Comparison of ENCODE assay signal across 18 cellular contexts in genomic region chr3:149134560-149134959, GRCh38. TPM values are rescaled to one million over a fixed set of nuclear protein-coding genes. Genes with fewer than 3 reads are reported as not detected.
A peak's percentile ranks its signal among the peaks of the same experiment; 100 is the strongest.
DNase-seq lines count a peak whose midpoint lies in the region; ATAC-seq, FAIRE-seq and TF ChIP-seq lines count a peak whose summit lies in the region.
"Had no signal": no experiment of that assay in that cellular context is flagged by ENCODE, and none has a peak within 500 bp of the region (broad histone marks: within the 10 kb centered on the region; RNA-seq: fewer than 3 reads in every experiment).

No MANE protein-coding gene starts in this region.

- 0 out of 2 replicates have a peak, but pooled peaks cover 6% of the 10 kb centered on the region for H3F3A ChIP-seq in PC-9 (ENCODE audit: insufficient read depth, low read depth)

- no peak overlapping the region for H3K4me3 ChIP-seq in A549
- H3K4me3 ChIP-seq in LNCaP clone FGC (ENCODE audit: low read depth, low read length) = no peak overlapping the region
- H3K4me3 ChIP-seq in brain microvascular endothelial cell (ENCODE audit: low read depth, low read length) = no peak overlapping the region
- H3K4me3 ChIP-seq in PC-9 = no peak overlapping the region
- H3K4me3 ChIP-seq: GM12878 had no signal

- H3K4me1 ChIP-seq in A549 (peaks cover 33% of the 10 kb centered on the region), PC-9 (replicated peaks; ENCODE audit: insufficient read depth) (peaks cover 13% of the 10 kb centered on the region)

- WGBS in A549 (ENCODE audit: missing lambda C conversion rate) = 58% methylated on average over 3 of the region's 3 CpGs

- POLR2A ChIA-PET in A549 (lab: Yijun Ruan, JAX) (no interaction called here), PC-9 (lab: Charles Lee; ENCODE audit: unreplicated experiment) (interaction anchor here (0.6 kb wide), 1 partner anchor 153 kb away, joined by 3 read pairs; no protein-coding TSS in a partner anchor)

- no peaks in the 10 kb centered on the region for H3K9me3 ChIP-seq in A549
- H3K9me3 ChIP-seq in PC-9 (ENCODE audit: insufficient read depth, low read depth) = no peaks in the 10 kb centered on the region

- DNase-seq in A549 (ENCODE audit: low read depth in 1 of 2, low spot score in 1 of 2) = no peak
- peak; percentile 40 for DNase-seq in LNCaP clone FGC (ENCODE audit: low read depth)
- peak; percentile 57 for DNase-seq in brain microvascular endothelial cell
- DNase-seq in left colon = no peak
- DNase-seq in NCI-H1436 (lab: John Stamatoyannopoulos, UW) = no peak
- no peak for DNase-seq in stimulated activated naive CD4-positive, alpha-beta T cell treated with Interleukin-2 at 50 U/mL for 16 hours (lab: John Stamatoyannopoulos, UW)
- DNase-seq in PC-9 = no peak
- DNase-seq in occipital lobe (lab: John Stamatoyannopoulos, UW) = no peak
- DNase-seq: activated CD4-positive, CD25-positive, alpha-beta regulatory T cell treated with anti-CD3 and anti-CD28 coated beads, Interleukin-2, amount 50 U/mL, for 72 hours; activated T-cell treated with anti-CD3 and anti-CD28 coated beads, Interleukin-2, amount 50 U/mL, for 48 hours; AML-193; aorta; DMS53; NCI-H2081; stimulated activated CD4-positive, alpha-beta T cell treated with anti-CD3 and anti-CD28 coated beads, Interleukin-4, amount 100 ng/mL, for 4 hours; stimulated activated naive CD8-positive, alpha-beta T cell treated with anti-CD3 and anti-CD28 coated beads, Interleukin-15, Interleukin-2, amounts not matched to agents 100 U/mL and 50 U/mL, for 24 hours had no signal

- no peak for FAIRE-seq in A549 (lab: Jason Lieb, UNC)
- FAIRE-seq: GM12878 had no signal

- intact Hi-C loops in left colon (cut with DNase I, micrococcal nuclease) = no loop called here
- intact Hi-C loops in PC-9 (cut with micrococcal nuclease; ENCODE audit: unreplicated experiment) = no loop called here

- in situ Hi-C loops in brain microvascular endothelial cell (cut with HindIII; ENCODE audit: low pct_ligation_motif_present, low sequenced_read_pairs) = no loop called here

- CTCF ChIA-PET in A549 (lab: Yijun Ruan, JAX) = interaction anchor here (0.9 to 1.1 kb wide), 5 partner anchors 11 to 200 kb away, joined by 3 to 5 read pairs (median 4); no protein-coding TSS in a partner anchor
- CTCF ChIA-PET in PC-9 (lab: Charles Lee) = interaction anchor here (0.6 kb wide), 1 partner anchor 179 kb away, joined by 21 read pairs; no protein-coding TSS in a partner anchor

- H3K27ac ChIP-seq in A549 (no peak overlapping the region), brain microvascular endothelial cell (no peak overlapping the region), PC-9 (no peak overlapping the region)

- TF ChIP-seq POLR2A in A549 (IDR thresholded peaks at IDR 0.05; ENCODE audit: low read length) = no peak

- no peaks in the 10 kb centered on the region for H4K20me1 ChIP-seq in PC-9 (ENCODE audit: insufficient read depth)

- no peak for ATAC-seq in A549
- ATAC-seq in left colon = peak; percentile 75
- ATAC-seq: GM12878; HCT116; stimulated activated naive CD8-positive, alpha-beta T cell treated with anti-CD3 and anti-CD28 coated beads, Interleukin-15, Interleukin-2, amounts not matched to agents 100 U/mL and 50 U/mL, for 24 hours had no signal

- TF ChIP-seq EP300 in A549 (IDR thresholded peaks at IDR 0.05) = no peak

- H3K4me2 ChIP-seq in A549 (peak overlapping the region; percentile 5; the same call in 2 of the 3 replicates), PC-9 (no peak overlapping the region)

- no peaks in the 10 kb centered on the region for H3K9me2 ChIP-seq in PC-9 (ENCODE audit: insufficient read depth)

- peaks cover 71% of the 10 kb centered on the region for H3K79me2 ChIP-seq in PC-9 (ENCODE audit: low read depth)

- H3K36me3 ChIP-seq in brain microvascular endothelial cell (replicated peaks) (no peaks in the 10 kb centered on the region), PC-9 (ENCODE audit: low read depth) (no peaks in the 10 kb centered on the region)

- H2AFZ ChIP-seq in PC-9 = no peak overlapping the region

- BruUV-seq in PC-9 (replicated peaks; lab: Mats Ljungman, UMichigan) = no TSS peak

- H3K27me3 ChIP-seq in brain microvascular endothelial cell (replicated peaks) = no peaks in the 10 kb centered on the region
- no peaks in the 10 kb centered on the region for H3K27me3 ChIP-seq in PC-9 (ENCODE audit: insufficient read depth, low read depth)

- TF ChIP-seq CTCF in A549 (IDR thresholded peaks at IDR 0.05) (no peak), LNCaP clone FGC (IDR thresholded peaks at IDR 0.05; ENCODE audit: control insufficient read depth, extremely low read depth, insufficient read depth) (no peak), brain microvascular endothelial cell (IDR thresholded peaks at IDR 0.05; ENCODE audit: low read depth, low read length, missing control alignments) (no peak), PC-9 (conservative IDR thresholded peaks at IDR 0.05) (no peak)

- no peak for TF ChIP-seq RAD21 in A549 (conservative IDR thresholded peaks at IDR 0.05 in 1 of 2, IDR thresholded peaks at IDR 0.05 in 1 of 2)

TF ChIP-seq in A549, 52 proteins besides CTCF, POLR2A, EP300 and RAD21:
- no peak for TF ChIP-seq REST (IDR thresholded peaks at IDR 0.05)
- TF ChIP-seq CHD2 (IDR thresholded peaks at IDR 0.05; ENCODE audit: low read length, partially characterized antibody) = no peak
- TF ChIP-seq RARB (CRISPR knock-in tag; IDR thresholded peaks at IDR 0.05) = no peak
- TF ChIP-seq TP53 (CRISPR knock-in tag; IDR thresholded peaks at IDR 0.05) = no peak
- no peak for TF ChIP-seq ZNF302 (CRISPR knock-in tag; IDR thresholded peaks at IDR 0.05)
- TF ChIP-seq POLR2AphosphoS2 (conservative IDR thresholded peaks at IDR 0.05; ENCODE audit: low read length) = no peak
- no peak for TF ChIP-seq CHD4 (IDR thresholded peaks at IDR 0.05; ENCODE audit: borderline replicate concordance)
- no peak for TF ChIP-seq RFX5 (IDR thresholded peaks at IDR 0.05)
- no peak for TF ChIP-seq FOSB (CRISPR knock-in tag; IDR thresholded peaks at IDR 0.05)
- TF ChIP-seq HEYL (CRISPR knock-in tag; IDR thresholded peaks at IDR 0.05) = no peak
- no peak for TF ChIP-seq EHF (CRISPR knock-in tag; IDR thresholded peaks at IDR 0.05)
- TF ChIP-seq HOXA7 (CRISPR knock-in tag; IDR thresholded peaks at IDR 0.05) = no peak
- no peak for TF ChIP-seq KDM5A (IDR thresholded peaks at IDR 0.05)
- no peak for TF ChIP-seq KDM1A (IDR thresholded peaks at IDR 0.05; ENCODE audit: low read depth)
- no peak for TF ChIP-seq HES2 (IDR thresholded peaks at IDR 0.05)

RNA-seq across cellular contexts. Expression of gene HPS3, which starts 5.1 kb away (rescaled TPM):
- polyA plus RNA-seq in A549 (2011; rRNA removed) (48.0 and 48.8 TPM in 2 replicates), A549 (2017; fragmentation: RNase III; extraction: RNeasy Plus Mini Kit Qiagen cat#74134 plus additional on column Dnase treatment) (25.5 to 28.4 TPM (median 26.1 TPM) in 3 replicates)
- polyA plus RNA-seq in A549 (2012; cell fraction: cytosol; rRNA removed) = 17.8 and 24.3 TPM in 2 replicates
- 8.7 and 9.5 TPM in 2 replicates for polyA plus RNA-seq in A549 (2012; cell fraction: nucleus; rRNA removed)
- polyA minus RNA-seq in A549 (2011; rRNA and poly(A)+ RNA removed) = 20.2 and 23.3 TPM in 2 replicates
- total RNA-seq in left colon (10 to 100 TPM; 15.0 to 18.1 TPM), PC-9 (2021) (33.4 and 36.7 TPM in 2 replicates), occipital lobe (29.0 TPM)

RNA-seq across cellular contexts. Expression of gene HLTF, which starts 48.2 kb away (rescaled TPM):
- polyA plus RNA-seq in A549 (2011; rRNA removed) = 43.9 and 61.6 TPM in 2 replicates
- 7.3 and 8.1 TPM in 2 replicates for polyA plus RNA-seq in A549 (2012; cell fraction: cytosol; rRNA removed)
- polyA plus RNA-seq in A549 (2012; cell fraction: nucleus; rRNA removed) = 11.3 and 14.9 TPM in 2 replicates
- polyA plus RNA-seq in A549 (2017; fragmentation: RNase III; extraction: RNeasy Plus Mini Kit Qiagen cat#74134 plus additional on column Dnase treatment) = 25.5 to 26.7 TPM (median 26.3 TPM) in 3 replicates
- polyA minus RNA-seq in A549 (2011; rRNA and poly(A)+ RNA removed) = 12.8 and 18.3 TPM in 2 replicates
- 10 to 100 TPM; 10.5 to 10.8 TPM for total RNA-seq in left colon
- total RNA-seq in PC-9 (2021) = 32.2 and 38.3 TPM in 2 replicates
- total RNA-seq in occipital lobe = 115 TPM

Comparison
In these comparisons a context has a peak if more than half of its experiments do, and no peak if none do; other contexts are left out.
1. DNase-seq: peak in LNCaP clone FGC (single experiment) and brain microvascular endothelial cell (single experiment); none in A549 (0 of 2), left colon (0 of 2), NCI-H1436 (single experiment), stimulated activated naive CD4-positive, alpha-beta T cell treated with Interleukin-2 at 50 U/mL for 16 hours (single experiment), PC-9 (0 of 2) and occipital lobe (single experiment).